Comparison of ENCODE assay signal across 11 cellular contexts in the genomic region with DNA sequence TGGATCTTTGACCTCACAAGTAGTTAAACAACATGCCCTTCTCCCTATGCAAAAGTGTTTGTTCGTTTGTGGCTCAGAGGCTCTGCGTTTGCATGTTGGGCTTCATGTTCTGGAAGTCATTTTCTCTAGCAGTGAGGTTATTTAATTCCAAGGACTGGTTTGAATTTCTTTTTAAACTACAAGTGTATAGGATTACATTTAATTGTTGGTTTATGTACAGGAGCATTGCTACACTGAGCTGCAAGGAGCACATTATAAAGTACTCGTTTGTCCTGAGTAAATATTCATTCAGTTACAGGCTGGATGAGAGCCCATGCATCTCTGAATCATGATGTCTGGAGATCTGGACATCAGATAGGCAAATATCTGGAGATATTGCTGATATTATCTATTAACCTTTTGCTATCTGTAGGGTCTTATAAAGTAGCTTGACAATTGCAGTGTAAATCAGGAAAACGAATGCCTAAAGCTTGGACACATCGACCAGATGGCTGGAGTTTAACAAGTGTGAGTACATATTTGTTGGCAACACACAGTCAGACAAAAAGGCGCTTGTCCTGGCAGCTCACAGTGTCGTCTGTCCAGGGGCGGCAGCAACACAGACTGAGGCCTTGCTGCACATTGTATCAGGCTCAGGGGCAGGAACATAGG.
DNase-seq lines count a peak whose midpoint lies in the region; ATAC-seq and TF ChIP-seq lines count a peak whose summit lies in the region.
"Had no signal": no experiment of that assay in that cellular context is flagged by ENCODE, and none has a peak within 500 bp of the region (broad histone marks: within the 10 kb centered on the region; RNA-seq: fewer than 3 reads in every experiment).

No MANE protein-coding gene starts in this region.

- DNase-seq in EH (ENCODE audit: low read depth): peak; percentile 88
- peak; percentile 53 for DNase-seq in NCI-H526 treated with DMSO at 0.1 percent for 48 hours (lab: John Stamatoyannopoulos, UW)
- peak; percentile 79 to 82 for DNase-seq in fibroblast of lung (ENCODE audit: low read depth in 2 of 2)
- peak; percentile 10 for DNase-seq in renal cortical epithelial cell (ENCODE audit: low read depth)
- DNase-seq in central memory CD4-positive, alpha-beta T cell: no peak
- no peak for DNase-seq in T-helper 9 cell
- no peak for DNase-seq in naive thymus-derived CD8-positive, alpha-beta T cell
- DNase-seq: activated naive CD4-positive, alpha-beta T cell treated with Interleukin-2 at 50 U/mL for 16 hours; sigmoid colon had no signal

- no peak for ATAC-seq in GM18868 (IDR thresholded peaks at IDR 0.05; ENCODE audit: unreplicated experiment)
- ATAC-seq in naive thymus-derived CD8-positive, alpha-beta T cell: no peak

- H3K4me1 Mint-ChIP-seq in naive thymus-derived CD8-positive, alpha-beta T cell: no peaks in the 10 kb centered on the region

- peak overlapping the region; percentile 4 for H2AFZ ChIP-seq in fibroblast of lung (ENCODE audit: low read length)

- no peaks in the 10 kb centered on the region for H3K36me3 ChIP-seq in fibroblast of lung (ENCODE audit: control insufficient read depth, insufficient read depth, low read length)
- H3K36me3 ChIP-seq: sigmoid colon had no signal

- H3K9ac ChIP-seq in fibroblast of lung (ENCODE audit: insufficient read depth, low read length): peak overlapping the region; percentile 17

- peak overlapping the region; percentile 56 for H3K4me2 ChIP-seq in fibroblast of lung (ENCODE audit: extremely low read depth, insufficient read depth, low read length)

- H3K27me3 ChIP-seq in fibroblast of lung (ENCODE audit: control insufficient read depth, insufficient read depth, low read length): no peaks in the 10 kb centered on the region
- H3K27me3 ChIP-seq: sigmoid colon had no signal

- H3K36me3 Mint-ChIP-seq in naive thymus-derived CD8-positive, alpha-beta T cell: no peaks in the 10 kb centered on the region

- H3K79me2 ChIP-seq in fibroblast of lung (ENCODE audit: control insufficient read depth, insufficient read depth, low read length): no peaks in the 10 kb centered on the region

- peaks cover 15% of the 10 kb centered on the region for H3K4me1 ChIP-seq in fibroblast of lung (ENCODE audit: control insufficient read depth, extremely low read depth, insufficient read depth, low read length)
- H3K4me1 ChIP-seq: sigmoid colon had no signal

- peak overlapping the region; percentile 88 for H3K27ac ChIP-seq in fibroblast of lung (ENCODE audit: insufficient read depth, low read length)
- H3K27ac ChIP-seq: sigmoid colon had no signal

- H3K4me3 Mint-ChIP-seq in naive thymus-derived CD8-positive, alpha-beta T cell: no peak overlapping the region
- H3K4me3 Mint-ChIP-seq: T-helper 2 cell treated with Interferon-gamma antibody and Interleukin-4, amounts not matched to agents 5 μg/mL and 100 μg/mL, for 36 hours had no signal

- TF ChIP-seq CTCF in fibroblast of lung (conservative IDR thresholded peaks at IDR 0.05 in 1 of 2, IDR thresholded peaks at IDR 0.05 in 1 of 2; ENCODE audit: low read depth in 1 of 2, low read length in 2 of 2): no peak

- no peaks in the 10 kb centered on the region for H3K9me3 ChIP-seq in fibroblast of lung (ENCODE audit: control insufficient read depth, insufficient read depth, low read depth, low read length)
- H3K9me3 ChIP-seq: sigmoid colon had no signal

- H3K27ac Mint-ChIP-seq in naive thymus-derived CD8-positive, alpha-beta T cell: no peak overlapping the region
- H3K27ac Mint-ChIP-seq: T-helper 2 cell treated with Interferon-gamma antibody and Interleukin-4, amounts not matched to agents 5 μg/mL and 100 μg/mL, for 36 hours had no signal

- no peaks in the 10 kb centered on the region for H3K27me3 Mint-ChIP-seq in naive thymus-derived CD8-positive, alpha-beta T cell

- no peaks in the 10 kb centered on the region for H3K9me3 Mint-ChIP-seq in naive thymus-derived CD8-positive, alpha-beta T cell
- H3K9me3 Mint-ChIP-seq: T-helper 2 cell treated with Interferon-gamma antibody and Interleukin-4, amounts not matched to agents 5 μg/mL and 100 μg/mL, for 36 hours had no signal

- H4K20me1 ChIP-seq in fibroblast of lung (ENCODE audit: control insufficient read depth, extremely low read depth, insufficient read depth, low read length): no peaks in the 10 kb centered on the region

- no peak overlapping the region for H3K4me3 ChIP-seq in fibroblast of lung (replicated peaks in 1 of 4; ENCODE audit: control extremely low read depth in 1 of 4, insufficient read depth in 1 of 4, low read depth in 3 of 4, low read length in 4 of 4)
- H3K4me3 ChIP-seq: sigmoid colon had no signal

- POLR2A ChIA-PET in naive thymus-derived CD8-positive, alpha-beta T cell (lab: Charles Lee): no interaction called here

Comparison
In these comparisons a context has a peak if more than half of its experiments do, and no peak if none do; other contexts are left out.
1. DNase-seq: peak in EH (single experiment), NCI-H526 treated with DMSO at 0.1 percent for 48 hours (single experiment), fibroblast of lung (2 of 2) and renal cortical epithelial cell (single experiment); none in central memory CD4-positive, alpha-beta T cell (single experiment), T-helper 9 cell (single experiment) and naive thymus-derived CD8-positive, alpha-beta T cell (0 of 10).